Comparison of ENCODE assay signal across 20 cellular contexts in genomic region chr2:232203166-232203891, GRCh38.
A peak's percentile ranks its signal among the peaks of the same experiment; 100 is the strongest.
DNase-seq lines count a peak whose midpoint lies in the region; ATAC-seq and TF ChIP-seq lines count a peak whose summit lies in the region.
"Had no signal": no experiment of that assay in that cellular context is flagged by ENCODE, and none has a peak within 500 bp of the region (broad histone marks: within the 10 kb centered on the region; RNA-seq: fewer than 3 reads in every experiment).

No MANE protein-coding gene starts in this region.

- TF ChIP-seq POLR2A in testis (IDR thresholded peaks at IDR 0.05): no peak
- TF ChIP-seq POLR2A in suprapubic skin (IDR thresholded peaks at IDR 0.05): no peak

- intact Hi-C loops in Right ventricle myocardium superior (cut with DNase I): no loop called here
- intact Hi-C loops in testis (cut with DNase I; ENCODE audit: low total_unique reads): no loop called here
- intact Hi-C loops in natural killer cell (cut with micrococcal nuclease): no loop called here

- H3K36me3 Mint-ChIP-seq in nephron (ENCODE audit: low read depth): peaks cover 33% of the 10 kb centered on the region
- no peaks in the 10 kb centered on the region for H3K36me3 Mint-ChIP-seq in natural killer cell

- TF ChIP-seq CTCF in right atrium auricular region (IDR thresholded peaks at IDR 0.05): no peak
- TF ChIP-seq CTCF in fibroblast of mammary gland (conservative IDR thresholded peaks at IDR 0.05; ENCODE audit: control insufficient read depth, insufficient read depth, low read depth, low read length): no peak
- no peak for TF ChIP-seq CTCF in nephron (IDR thresholded peaks at IDR 0.05; ENCODE audit: unreplicated experiment in 3 of 3)
- TF ChIP-seq CTCF in testis (IDR thresholded peaks at IDR 0.05): no peak
- TF ChIP-seq CTCF in natural killer cell (IDR thresholded peaks at IDR 0.05): no peak
- no peak for TF ChIP-seq CTCF in suprapubic skin (IDR thresholded peaks at IDR 0.05)

- H3K27ac ChIP-seq in right atrium auricular region (no peak overlapping the region), testis (no peak overlapping the region), suprapubic skin (no peak overlapping the region)
- H3K27ac ChIP-seq: RWPE1 had no signal

- H3K9me3 ChIP-seq in right atrium auricular region (no peaks in the 10 kb centered on the region), testis (no peaks in the 10 kb centered on the region), suprapubic skin (no peaks in the 10 kb centered on the region)

- H3K4me3 ChIP-seq in right atrium auricular region (no peak overlapping the region), fibroblast of mammary gland (ENCODE audit: control insufficient read depth, low read depth, low read length) (no peak overlapping the region), testis (no peak overlapping the region), suprapubic skin (no peak overlapping the region)
- H3K4me3 ChIP-seq: K562 had no signal

- peak; percentile 59 for ATAC-seq in Right ventricle myocardium superior (ENCODE audit: poor library complexity)
- ATAC-seq in natural killer cell: no peak
- ATAC-seq: K562, PC-3 had no signal

- H3K9me3 Mint-ChIP-seq in nephron: no peaks in the 10 kb centered on the region
- no peaks in the 10 kb centered on the region for H3K9me3 Mint-ChIP-seq in natural killer cell

- H3K27me3 ChIP-seq in right atrium auricular region: no peaks in the 10 kb centered on the region
- H3K27me3 ChIP-seq in testis: no peaks in the 10 kb centered on the region
- no peaks in the 10 kb centered on the region for H3K27me3 ChIP-seq in suprapubic skin

- peaks cover 0 to 10% of the 10 kb centered on the region in 2 donors for H3K4me1 ChIP-seq in right atrium auricular region
- peaks cover 3% of the 10 kb centered on the region for H3K4me1 ChIP-seq in testis
- H3K4me1 ChIP-seq in suprapubic skin: peaks cover 5% of the 10 kb centered on the region

- DNase-seq in Right ventricle myocardium superior (no peak), right atrium auricular region (ENCODE audit: low spot score) (no peak), fibroblast of mammary gland (ENCODE audit: low read depth) (peak; percentile 4), testis (no peak), natural killer cell (no peak), suprapubic skin (ENCODE audit: low spot score in 2 of 2) (no peak), SHP77 treated with DMSO at 0.1 percent for 48 hours (lab: John Stamatoyannopoulos, UW) (no peak)
- DNase-seq: 8988T, COR-L47, DMS153, EL, NCI-H1436, NCI-H2029 treated with DMSO at 0.1 percent for 48 hours, NCI-H2171 treated with DMSO at 0.1 percent for 48 hours, NCI-H510A, NCI-H774, PC-3 had no signal

- H3K36me3 ChIP-seq in right atrium auricular region (no peaks in the 10 kb centered on the region), testis (ENCODE audit: low read depth, missing control alignments) (no peaks in the 10 kb centered on the region), suprapubic skin (no peaks in the 10 kb centered on the region)

- H3K27ac Mint-ChIP-seq in nephron: peak overlapping the region; percentile 13 to 77 (median 54)
- peak overlapping the region in 1 of 2 donors; percentile 37 for H3K27ac Mint-ChIP-seq in natural killer cell

- no peak overlapping the region for H3K4me3 Mint-ChIP-seq in nephron
- H3K4me3 Mint-ChIP-seq in natural killer cell: no peak overlapping the region

- 88% methylated on average over 5 of the region's 5 CpGs for WGBS in testis, 2 donors
- WGBS in suprapubic skin: 85% methylated on average over 5 of the region's 5 CpGs

- H3K4me1 Mint-ChIP-seq in nephron: peaks cover 17% of the 10 kb centered on the region
- H3K4me1 Mint-ChIP-seq in natural killer cell: peaks cover 0 to 9% of the 10 kb centered on the region in 2 donors

- no peak for TF ChIP-seq EP300 in suprapubic skin (IDR thresholded peaks at IDR 0.05)

- H3K27me3 Mint-ChIP-seq in nephron (ENCODE audit: low read depth): no peaks in the 10 kb centered on the region
- no peaks in the 10 kb centered on the region for H3K27me3 Mint-ChIP-seq in natural killer cell (ENCODE audit: low read depth in 2 of 2)
